In the genomic region with DNA sequence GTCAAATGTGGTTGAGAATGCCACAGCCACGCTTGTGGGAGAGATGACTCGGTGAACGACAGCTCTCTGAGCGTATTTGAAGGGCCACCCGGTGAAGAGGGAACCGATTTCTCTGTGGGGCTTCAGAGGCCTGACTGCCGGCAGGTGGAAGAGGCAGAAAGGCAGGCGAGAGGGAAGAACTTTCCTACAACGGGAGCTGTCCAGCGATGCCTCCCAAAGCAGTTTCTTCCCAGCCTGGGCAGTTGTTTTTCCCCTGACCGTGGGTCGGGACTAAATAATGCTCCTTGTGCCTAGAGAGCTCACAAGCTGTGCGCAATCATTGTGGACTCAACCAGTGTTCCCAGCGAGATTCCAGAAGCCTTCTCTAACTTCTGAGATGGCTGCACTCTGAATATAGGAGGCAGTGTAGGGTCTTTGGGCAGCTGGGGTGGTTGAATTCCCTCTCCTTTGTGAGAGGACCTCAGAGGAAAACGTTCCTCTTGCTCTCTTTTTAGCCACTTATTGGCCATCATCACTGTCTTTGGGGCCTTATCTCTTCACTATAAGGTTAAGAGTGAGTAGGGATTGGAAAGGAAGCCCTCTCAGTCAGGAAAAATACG, we compare ENCODE assay signal across 8 cellular contexts. TPM values are rescaled to one million over a fixed set of nuclear protein-coding genes. Genes with fewer than 3 reads are reported as not detected.
DNase-seq lines count a peak whose midpoint lies in the region; ATAC-seq, FAIRE-seq and TF ChIP-seq lines count a peak whose summit lies in the region.

No MANE protein-coding gene starts in this region.

- no peak overlapping the region for H3K23ac ChIP-seq in H1 (ENCODE audit: insufficient read length)

- H3K23me2 ChIP-seq in H1 (ENCODE audit: low read depth, low read length): peaks cover 3% of the 10 kb centered on the region

- in situ Hi-C loops in transverse colon (cut with MboI; ENCODE audit: low pct_ligation_motif_present in 1 of 4, low pct_unique_long_range_greater_than_20kb in 1 of 4, low sequenced_read_pairs in 3 of 4): no loop called here

- TF ChIP-seq CTCF in H1 (IDR thresholded peaks at IDR 0.05; ENCODE audit: control extremely low read depth in 1 of 3, insufficient read depth in 1 of 3, low read depth in 1 of 3, low read length in 3 of 3): peak in 1 of 3 experiments; percentile 21; a peak in 1 of 4 replicates
- TF ChIP-seq CTCF in transverse colon (IDR thresholded peaks at IDR 0.05): no peak

- H3K79me2 ChIP-seq in H1 (ENCODE audit: control insufficient read depth in 1 of 2, insufficient read depth in 2 of 2, low read length in 2 of 2): peaks cover 0 to 37% of the 10 kb centered on the region in 2 experiments; a peak in 2 of 4 replicates

- POLR2A ChIA-PET in H1 (lab: Charles Lee; ENCODE audit: partially characterized antibody): interaction anchor here (1.3 to 1.8 kb wide), 2 partner anchors 79 to 278 kb away, joined by 4 to 5 read pairs; a partner anchor contains a TSS

- ATAC-seq in HG02885 (IDR thresholded peaks at IDR 0.05; ENCODE audit: poor library complexity, unreplicated experiment): peak; percentile 1
- ATAC-seq in memory B cell (ENCODE audit: low read depth): peak; percentile 10

- no peak overlapping the region for H4K8ac ChIP-seq in H1 (ENCODE audit: extremely low read depth, insufficient read depth, low read length)

- H3K27me3 ChIP-seq in H1 (replicated peaks in 1 of 4; ENCODE audit: control insufficient read depth in 3 of 4, extremely low read depth in 1 of 4, insufficient read depth in 3 of 4, low read length in 3 of 4) (no peaks in the 10 kb centered on the region), transverse colon (peaks cover 5% of the 10 kb centered on the region)

- no peaks in the 10 kb centered on the region for H3K79me1 ChIP-seq in H1 (ENCODE audit: low read depth, low read length)

- H2BK120ac ChIP-seq in H1 (replicated peaks; ENCODE audit: low read depth, low read length): no peak overlapping the region

- H3K27me3 Mint-ChIP-seq in memory B cell: peaks cover 2% of the 10 kb centered on the region

- H2BK12ac ChIP-seq in H1 (ENCODE audit: low read depth, low read length): no peak overlapping the region

- no peak overlapping the region; the same call in 1 of the 2 replicates for H2AFZ ChIP-seq in H1 (ENCODE audit: low read length)

- H3K9me3 ChIP-seq in H1 (ENCODE audit: insufficient read depth in 2 of 2, low read depth in 1 of 2, low read length in 1 of 2) (no peaks in the 10 kb centered on the region), transverse colon (no peaks in the 10 kb centered on the region)

- no peak overlapping the region for H4K5ac ChIP-seq in H1 (ENCODE audit: insufficient read length, low read depth, low read length)

- peak overlapping the region; percentile 97 for H3K4me3 Mint-ChIP-seq in memory B cell

- DNase-seq in DMS 273 (lab: John Stamatoyannopoulos, UW; ENCODE audit: unreplicated experiment) (peak; percentile 58), DMS 273 treated with DMSO at 0.1 percent for 48 hours (lab: John Stamatoyannopoulos, UW) (no peak), RPMI8226 (peak; percentile 32), H1 (ENCODE audit: low read depth in 1 of 2, low spot score in 2 of 2) (no peak), memory B cell (ENCODE audit: low spot score in 2 of 2) (no peak), transverse colon (peak; percentile 33)
- DNase-seq in stimulated activated CD4-positive, alpha-beta T cell treated with anti-CD3 and anti-CD28 coated beads, Interleukin-15, amount 100 ng/mL, for 24 hours: no peak

- peaks cover 0 to 7% (median 2%) of the 10 kb centered on the region in 4 experiments; a peak in 4 of 7 replicates for H3K4me1 ChIP-seq in H1 (replicated peaks in 1 of 4; ENCODE audit: control insufficient read depth in 3 of 4, insufficient read depth in 4 of 4, low read length in 3 of 4)
- peaks cover 0 to 18% (median 8%) of the 10 kb centered on the region in 4 donors for H3K4me1 ChIP-seq in transverse colon

- H3K27ac ChIP-seq in H1 (ENCODE audit: low read depth, low read length) (no peak overlapping the region), transverse colon (peak overlapping the region; percentile 76 to 86 (median 84))

- no peak for TF ChIP-seq POLR2A in H1 (IDR thresholded peaks at IDR 0.05; ENCODE audit: control extremely low read depth in 1 of 2, low read depth in 2 of 2, low read length in 2 of 2)
- no peak for TF ChIP-seq POLR2A in transverse colon (IDR thresholded peaks at IDR 0.05)

- no peak overlapping the region for H4K91ac ChIP-seq in H1 (replicated peaks; ENCODE audit: insufficient read length, low read length)

- peak overlapping the region in 3 of 4 experiments; percentile 1 to 53 (median 38); a peak in 6 of 7 replicates for H3K9ac ChIP-seq in H1 (replicated peaks in 1 of 4; ENCODE audit: extremely low read depth in 1 of 4, low read depth in 3 of 4, low read length in 3 of 4)

- intact Hi-C loops in transverse colon (cut with DNase I; ENCODE audit: low total_unique reads): no loop called here

- H2AK5ac ChIP-seq in H1 (ENCODE audit: low read depth, low read length): no peak overlapping the region

- H3K4me3 ChIP-seq in H1 (ENCODE audit: extremely low read depth in 1 of 4, insufficient read depth in 2 of 4, low read depth in 3 of 4, low read length in 4 of 4): peak overlapping the region; percentile 59 to 91 (median 82)
- H3K4me3 ChIP-seq in transverse colon: peak overlapping the region; percentile 48 to 91 (median 75)

- CTCF ChIA-PET in H1 (lab: Charles Lee; ENCODE audit: partially characterized antibody): interaction anchor here (1.3 to 2.1 kb wide), 7 partner anchors 9 to 372 kb away, joined by 3 to 8 read pairs (median 4); no protein-coding TSS in a partner anchor

- H2BK15ac ChIP-seq in H1 (ENCODE audit: low read length): no peak overlapping the region

- no peak overlapping the region for H2BK5ac ChIP-seq in H1 (ENCODE audit: low read depth, low read length)

- WGBS in H1 (ENCODE audit: extremely low coverage in 1 of 2, insufficient coverage in 1 of 2, insufficient read length in 1 of 2, insufficient replicate concordance in 2 of 2, low coverage in 1 of 2, low lambda C conversion rate in 2 of 2, missing lambda C conversion rate in 1 of 2), 2 experiments: 5% methylated on average over 15 of the region's 16 CpGs; no CpG with 5 or more reads in 1 of the 2 experiments
- 4% methylated on average over 14 of the region's 16 CpGs; no CpG with 5 or more reads in 1 of the 2 donors for WGBS in transverse colon (ENCODE audit: low coverage in 1 of 2), 2 donors

- H3K56ac ChIP-seq in H1 (replicated peaks; ENCODE audit: insufficient read length, low read depth, low read length): no peak overlapping the region

- no peak overlapping the region for H3K14ac ChIP-seq in H1 (ENCODE audit: insufficient read length)

- peak overlapping the region; percentile 83 to 90 for H3K4me2 ChIP-seq in H1 (ENCODE audit: insufficient read depth in 1 of 2, low read depth in 2 of 2, low read length in 2 of 2)

- TF ChIP-seq RAD21 in H1 (IDR thresholded peaks at IDR 0.05 in 1 of 2, conservative IDR thresholded peaks at IDR 0.05 in 1 of 2; ENCODE audit: low read depth in 2 of 2, low read length in 2 of 2): no peak

- no peak overlapping the region for H3K4ac ChIP-seq in H1 (replicated peaks; ENCODE audit: insufficient read length, low read depth, low read length)

- H3K36me3 Mint-ChIP-seq in memory B cell: no peaks in the 10 kb centered on the region

- H3K36me3 ChIP-seq in H1 (ENCODE audit: control insufficient read depth in 2 of 4, insufficient read depth in 4 of 4, low read length in 3 of 4) (no peaks in the 10 kb centered on the region), transverse colon (no peaks in the 10 kb centered on the region)

- H3K27ac Mint-ChIP-seq in memory B cell: peak overlapping the region; percentile 100

- FAIRE-seq in H1 (lab: Jason Lieb, UNC): no peak

- H3K18ac ChIP-seq in H1 (ENCODE audit: extremely low read depth, low read length): no peak overlapping the region

- peaks cover 33% of the 10 kb centered on the region for H3K4me1 Mint-ChIP-seq in memory B cell

- peaks cover 1% of the 10 kb centered on the region for H3K9me3 Mint-ChIP-seq in memory B cell

- TF ChIP-seq EP300 in H1 (IDR thresholded peaks at IDR 0.05; ENCODE audit: borderline replicate concordance in 1 of 2, low read depth in 2 of 2, low read length in 2 of 2) (no peak), transverse colon (IDR thresholded peaks at IDR 0.05; ENCODE audit: low read depth) (no peak)

- peaks cover 0 to 3% of the 10 kb centered on the region in 2 experiments for H4K20me1 ChIP-seq in H1 (replicated peaks in 1 of 2; ENCODE audit: control insufficient read depth in 1 of 2, insufficient read depth in 2 of 2, low read length in 2 of 2)

- H2BK20ac ChIP-seq in H1 (ENCODE audit: low read length): no peak overlapping the region

TF ChIP-seq in H1, 55 proteins besides CTCF, POLR2A, EP300 and RAD21 (continues in another document):
- no peak for TF ChIP-seq CREB1 (IDR thresholded peaks at IDR 0.05)
- TF ChIP-seq CBX5 (IDR thresholded peaks at IDR 0.05; ENCODE audit: low read depth, low read length): no peak
- no peak for TF ChIP-seq CHD2 (IDR thresholded peaks at IDR 0.05; ENCODE audit: low read length)
- TF ChIP-seq SP1 (IDR thresholded peaks at IDR 0.05; ENCODE audit: low read depth, low read length): no peak
- TF ChIP-seq SIN3A (conservative IDR thresholded peaks at IDR 0.05 in 1 of 2, IDR thresholded peaks at IDR 0.05 in 1 of 2; ENCODE audit: low read depth in 1 of 2, low read length in 2 of 2): peak in 1 of 2 experiments; percentile 80; a peak in 3 of 4 replicates
- no peak for TF ChIP-seq NRF1 (IDR thresholded peaks at IDR 0.05; ENCODE audit: low read depth, low read length)
- TF ChIP-seq, protein P1, sequence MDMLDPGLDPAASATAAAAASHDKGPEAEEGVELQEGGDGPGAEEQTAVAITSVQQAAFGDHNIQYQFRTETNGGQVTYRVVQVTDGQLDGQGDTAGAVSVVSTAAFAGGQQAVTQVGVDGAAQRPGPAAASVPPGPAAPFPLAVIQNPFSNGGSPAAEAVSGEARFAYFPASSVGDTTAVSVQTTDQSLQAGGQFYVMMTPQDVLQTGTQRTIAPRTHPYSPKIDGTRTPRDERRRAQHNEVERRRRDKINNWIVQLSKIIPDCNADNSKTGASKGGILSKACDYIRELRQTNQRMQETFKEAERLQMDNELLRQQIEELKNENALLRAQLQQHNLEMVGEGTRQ (IDR thresholded peaks at IDR 0.05; ENCODE audit: low read length): no peak
- TF ChIP-seq TCF12 (IDR thresholded peaks at IDR 0.05; ENCODE audit: low read depth, low read length): no peak
- no peak for TF ChIP-seq KDM5A (IDR thresholded peaks at IDR 0.05; ENCODE audit: low read length)

RNA-seq across cellular contexts. Expression of a gene that starts 0.7 kb away (rescaled TPM):
- 59.3 and 64.7 TPM in 2 replicates for total RNA-seq in H1 (2021; fragmentation: NEBNext Ultra II Directional; extraction: Animal tissue kit (Norgen Biotek cat#: 25700))
- polyA plus RNA-seq in H1 (2011; rRNA removed): 27.1 and 31.5 TPM in 2 replicates
- polyA plus RNA-seq in H1 (2011; cell fraction: cytosol; rRNA removed): 30.4 TPM
- 17.4 TPM for polyA plus RNA-seq in H1 (2011; cell fraction: nucleus; rRNA removed)
- 45.9 to 98.8 TPM (median 56.9 TPM) in 4 replicates for polyA plus RNA-seq in H1 (2012, experiment 1 of 2)
- 34.8 TPM for polyA plus RNA-seq in H1 (2012, experiment 2 of 2)
- polyA plus RNA-seq in H1 (2013, experiment 1 of 2): 122 TPM
- 174 TPM for polyA plus RNA-seq in H1 (2013, experiment 2 of 2)
- polyA minus RNA-seq in H1 (2011; rRNA and poly(A)+ RNA removed): 9.2 and 10.8 TPM in 2 replicates
- polyA minus RNA-seq in H1 (2011; cell fraction: cytosol; rRNA and poly(A)+ RNA removed): 16.4 TPM
- polyA minus RNA-seq in H1 (2011; cell fraction: nucleus; rRNA and poly(A)+ RNA removed): 4.8 TPM
- total RNA-seq in transverse colon: 10 to 100 TPM in 3 of 4 donors, 1 to 10 TPM in 1; 8.2 to 39.7 (median 22.1) TPM

Comparison
In these comparisons a context has a peak if more than half of its experiments do, and no peak if none do; other contexts are left out.
1. DNase-seq: peak in DMS 273 (single experiment), RPMI8226 (single experiment) and transverse colon (single experiment); none in DMS 273 treated with DMSO at 0.1 percent for 48 hours (single experiment), H1 (0 of 2), memory B cell (0 of 2) and stimulated activated CD4-positive, alpha-beta T cell treated with anti-CD3 and anti-CD28 coated beads, Interleukin-15, amount 100 ng/mL, for 24 hours (single experiment).